In the genomic region with DNA sequence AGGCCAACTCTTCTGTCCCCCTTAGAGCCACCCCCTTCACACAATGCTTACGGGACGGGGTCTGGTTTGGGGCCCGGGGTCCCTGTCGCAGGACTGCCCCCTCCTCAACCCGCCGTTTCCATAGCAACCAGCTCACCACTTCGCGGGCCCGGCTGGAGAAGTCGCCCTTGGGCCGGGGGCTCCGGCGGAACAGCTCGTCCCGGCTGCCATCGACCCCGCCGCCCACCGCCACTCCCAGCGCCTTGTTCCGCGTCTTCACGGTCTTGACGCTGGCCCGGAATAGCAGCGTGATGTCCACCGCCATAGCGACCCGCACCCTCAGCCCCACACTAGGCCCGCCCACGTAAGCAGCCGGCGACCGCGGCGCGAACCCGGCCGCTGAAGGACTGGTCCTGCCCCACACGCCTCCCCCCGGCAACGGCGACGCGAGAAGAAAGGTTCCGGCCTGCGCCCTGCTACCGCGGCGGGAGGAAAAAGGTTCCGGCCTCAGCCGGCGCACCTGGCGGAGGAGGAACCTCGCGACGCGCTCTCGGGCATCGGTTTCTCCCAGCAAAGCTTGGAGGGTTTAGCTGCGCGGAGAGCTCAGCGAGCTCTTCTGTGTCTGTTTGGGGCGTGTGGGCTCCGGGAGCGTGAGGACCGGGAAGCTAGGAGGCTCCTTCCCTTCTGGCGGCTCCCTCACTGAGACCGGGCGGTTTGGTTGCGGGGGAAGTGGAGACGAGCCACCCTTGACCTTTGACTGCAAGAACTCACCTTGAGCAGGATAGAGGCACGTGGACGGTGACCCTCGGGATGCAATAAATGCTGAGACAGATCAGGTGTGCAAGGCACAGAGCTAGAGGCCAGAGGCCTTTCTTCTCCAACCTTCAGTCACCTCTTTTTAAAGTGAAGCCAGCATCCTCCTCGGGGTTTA, we compare ENCODE assay signal across 8 cellular contexts. TPM values are rescaled to one million over a fixed set of nuclear protein-coding genes. Genes with fewer than 3 reads are reported as not detected.
A peak's percentile ranks its signal among the peaks of the same experiment; 100 is the strongest.
DNase-seq lines count a peak whose midpoint lies in the region; ATAC-seq, FAIRE-seq and TF ChIP-seq lines count a peak whose summit lies in the region.

A gene (minus strand): TSS at position 388 of the 910 bp plus-strand sequence. CDS start 84 bp downstream, at position 304.

- peak; percentile 91 for TF ChIP-seq POLR2A in GM12892 (IDR thresholded peaks at IDR 0.05; ENCODE audit: low read depth, low read length)

- intact Hi-C loops in T-helper 1 cell treated with Interleukin-12 subunit alpha and Interleukin-12 subunit beta and Interleukin-4 antibody, amounts not matched to agents 30 ng/mL and 1 ng/mL, for 36 hours (cut with micrococcal nuclease): loop anchor here (1.0 to 2.0 kb wide), 7 partner anchors 18 to 587 kb away; a partner anchor contains a TSS
- intact Hi-C loops in left cardiac atrium (cut with DNase I): no loop called here

- TF ChIP-seq CTCF in progenitor cell of endocrine pancreas (IDR thresholded peaks at IDR 0.05; ENCODE audit: unreplicated experiment): no peak

- peak within 1 kb of the TSS; percentile 98 for H3K27ac Mint-ChIP-seq in progenitor cell of endocrine pancreas

- H3K4me1 Mint-ChIP-seq in progenitor cell of endocrine pancreas (ENCODE audit: low read depth): peaks cover 12% of the 10 kb centered on the region

- peak; percentile 95 for FAIRE-seq in GM12892 (lab: Jason Lieb, UNC)

- H3K36me3 Mint-ChIP-seq in progenitor cell of endocrine pancreas (ENCODE audit: insufficient read depth): peaks cover under 1% of the 10 kb centered on the region

- H3K27me3 Mint-ChIP-seq in progenitor cell of endocrine pancreas: no peaks in the 10 kb centered on the region

- H3K4me3 Mint-ChIP-seq in progenitor cell of endocrine pancreas (ENCODE audit: low read depth): peak within 1 kb of the TSS; percentile 97

- H3K9me3 Mint-ChIP-seq in progenitor cell of endocrine pancreas (ENCODE audit: low read depth): no peaks in the 10 kb centered on the region

- DNase-seq in GM12892 (ENCODE audit: insufficient read length) (peak; percentile 85), NCI-H1417 treated with DMSO at 0.1 percent for 48 hours (lab: John Stamatoyannopoulos, UW) (peak; percentile 34), amniotic epithelial cell (ENCODE audit: low read depth) (peak; percentile 83), left cardiac atrium (peak; percentile 88), progenitor cell of endocrine pancreas (ENCODE audit: low spot score, unreplicated experiment) (peak; percentile 86), ureter (ENCODE audit: low spot score) (peak; percentile 92)

- peak; percentile 90 for ATAC-seq in HG02763 (IDR thresholded peaks at IDR 0.05; ENCODE audit: unreplicated experiment)
- peak; percentile 98 to 99 for ATAC-seq in left cardiac atrium

RNA-seq across cellular contexts. Expression of the gene that starts here (rescaled TPM):
- polyA plus RNA-seq in GM12892 (2012; ENCODE audit: missing spikeins): 21.8 TPM
- total RNA-seq in T-helper 1 cell treated with Interleukin-12 subunit alpha and Interleukin-12 subunit beta and Interleukin-4 antibody, amounts not matched to agents 30 ng/mL and 1 ng/mL, for 36 hours: 20.7 and 30.1 TPM in 2 replicates
- total RNA-seq in left cardiac atrium (10 to 100 TPM; 13.0 to 18.2 TPM), progenitor cell of endocrine pancreas (37.8 and 41.2 TPM in 2 replicates), ureter (34.6 TPM)

Comparison
In these comparisons a context has a peak if more than half of its experiments do, and no peak if none do; other contexts are left out.
1. Peak in every context shown above with its lines: DNase-seq and ATAC-seq.
2. DNase-seq: peak in every context shown above with its lines; median percentile 92 in ureter; 88 in left cardiac atrium; 86 in progenitor cell of endocrine pancreas; 85 in GM12892; 83 in amniotic epithelial cell; 34 in NCI-H1417 treated with DMSO at 0.1 percent for 48 hours.